11 cellular contexts compared by ENCODE assay signal in the genomic region with DNA sequence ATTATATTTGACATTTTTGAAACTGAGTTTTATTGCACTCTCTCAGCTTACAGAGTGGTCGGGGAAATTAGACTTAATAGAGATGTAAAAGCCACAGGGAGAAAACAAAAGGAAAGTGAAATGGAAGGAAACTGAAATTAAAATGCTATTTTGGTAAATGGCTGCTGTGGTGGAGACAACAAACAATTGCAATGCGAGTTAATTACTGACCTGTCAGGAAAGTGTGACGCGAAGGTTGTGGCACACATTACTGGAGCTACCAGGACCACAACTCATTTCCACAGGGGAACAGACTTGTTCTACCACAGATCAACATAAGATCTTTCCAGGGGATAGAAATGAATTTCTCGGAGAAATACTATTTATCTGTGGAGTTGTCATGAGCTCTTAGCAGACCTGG. TPM values are rescaled to one million over a fixed set of nuclear protein-coding genes. Genes with fewer than 3 reads are reported as not detected.
A peak's percentile ranks its signal among the peaks of the same experiment; 100 is the strongest.
DNase-seq lines count a peak whose midpoint lies in the region; ATAC-seq, FAIRE-seq and TF ChIP-seq lines count a peak whose summit lies in the region.
"Had no signal": no experiment of that assay in that cellular context is flagged by ENCODE, and none has a peak within 500 bp of the region (broad histone marks: within the 10 kb centered on the region; RNA-seq: fewer than 3 reads in every experiment).

No MANE protein-coding gene starts in this region.

- peaks cover 0 to 68% (median 0%) of the 10 kb centered on the region in 9 donors for H3K4me1 ChIP-seq in heart right ventricle
- H3K4me1 ChIP-seq: parathyroid adenoma had no signal

- no peaks in the 10 kb centered on the region for H3K27me3 ChIP-seq in heart right ventricle

- WGBS in heart right ventricle, 2 donors = 81 to 82% methylated on average over 5 of the region's 5 CpGs

- peak; percentile 96 for FAIRE-seq in GM19239 (lab: Jason Lieb, UNC)

- H3K36me3 ChIP-seq in heart right ventricle = no peaks in the 10 kb centered on the region

- H3K4me3 Mint-ChIP-seq in activated T-helper 2 cell treated with anti-CD3 and anti-CD28 coated beads, Interferon-gamma antibody, Interleukin-2, Interleukin-4, amounts not matched to agents 10 μg/mL and 5 μg/mL and 100 μg/mL, durations not matched to agents 14 hours and 24 hours and 36 hours (ENCODE audit: low read depth) = no peak overlapping the region

- H3K4me3 ChIP-seq in GM12865 (ENCODE audit: low read depth, low read length) (no peak overlapping the region), heart right ventricle (no peak overlapping the region)

- no peaks in the 10 kb centered on the region for H3K27me3 Mint-ChIP-seq in activated T-helper 2 cell treated with anti-CD3 and anti-CD28 coated beads, Interferon-gamma antibody, Interleukin-2, Interleukin-4, amounts not matched to agents 10 μg/mL and 5 μg/mL and 100 μg/mL, durations not matched to agents 14 hours and 24 hours and 36 hours (ENCODE audit: low read depth)

- DNase-seq in GM12865 (ENCODE audit: low read depth) (peak; percentile 22), GM19239 (ENCODE audit: insufficient read length, low spot score) (no peak), HT-29 (ENCODE audit: low spot score) (no peak), heart right ventricle (no peak)
- DNase-seq in activated T-helper 2 cell treated with anti-CD3 and anti-CD28 coated beads, Interferon-gamma antibody, Interleukin-2, Interleukin-4, amounts not matched to agents 10 μg/mL and 5 μg/mL and 100 μg/mL, durations not matched to agents 14 hours and 24 hours and 36 hours (ENCODE audit: low spot score) = no peak
- no peak for DNase-seq in stimulated activated CD4-positive, alpha-beta T cell treated with anti-CD3 and anti-CD28 coated beads, Interleukin-1b, Interleukin-23, amount 100 ng/mL, for 48 hours
- DNase-seq: DMS 273 treated with DMSO at 0.1 percent for 48 hours, Right ventricle myocardium superior had no signal

- H3K4me1 Mint-ChIP-seq in activated T-helper 2 cell treated with anti-CD3 and anti-CD28 coated beads, Interferon-gamma antibody, Interleukin-2, Interleukin-4, amounts not matched to agents 10 μg/mL and 5 μg/mL and 100 μg/mL, durations not matched to agents 14 hours and 24 hours and 36 hours (ENCODE audit: low read depth) = peaks cover 72% of the 10 kb centered on the region

- intact Hi-C loops in activated T-helper 2 cell treated with anti-CD3 and anti-CD28 coated beads, Interferon-gamma antibody, Interleukin-2, Interleukin-4, amounts not matched to agents 10 μg/mL and 5 μg/mL and 100 μg/mL, durations not matched to agents 14 hours and 24 hours and 36 hours (cut with micrococcal nuclease) = loop anchor here (1.0 kb wide), 1 partner anchor 7 kb away; no protein-coding TSS in a partner anchor
- intact Hi-C loops in heart right ventricle (cut with DNase I) = no loop called here

- no peaks in the 10 kb centered on the region for H3K9me3 ChIP-seq in heart right ventricle

- peak overlapping the region in 1 of 10 donors; percentile 17 for H3K27ac ChIP-seq in heart right ventricle
- H3K27ac ChIP-seq: parathyroid adenoma had no signal

- ATAC-seq in HG03060 (IDR thresholded peaks at IDR 0.05; ENCODE audit: low read depth, unreplicated experiment) = peak; percentile 49
- ATAC-seq in activated CD4-positive, CD25-positive, alpha-beta regulatory T cell treated with anti-CD3 and anti-CD28 coated beads, Interleukin-2, amount 50 U/mL, for 24 hours = no peak
- no peak for ATAC-seq in heart right ventricle

- H3K36me3 Mint-ChIP-seq in activated T-helper 2 cell treated with anti-CD3 and anti-CD28 coated beads, Interferon-gamma antibody, Interleukin-2, Interleukin-4, amounts not matched to agents 10 μg/mL and 5 μg/mL and 100 μg/mL, durations not matched to agents 14 hours and 24 hours and 36 hours (ENCODE audit: low read depth) = peaks cover 49% of the 10 kb centered on the region

- TF ChIP-seq CTCF in GM12865 (IDR thresholded peaks at IDR 0.05; ENCODE audit: insufficient read depth, low read depth, low read length, missing control alignments) (no peak), heart right ventricle (IDR thresholded peaks at IDR 0.05) (no peak)

- no peaks in the 10 kb centered on the region for H3K9me3 Mint-ChIP-seq in activated T-helper 2 cell treated with anti-CD3 and anti-CD28 coated beads, Interferon-gamma antibody, Interleukin-2, Interleukin-4, amounts not matched to agents 10 μg/mL and 5 μg/mL and 100 μg/mL, durations not matched to agents 14 hours and 24 hours and 36 hours

- peak overlapping the region; percentile 56 for H3K27ac Mint-ChIP-seq in activated T-helper 2 cell treated with anti-CD3 and anti-CD28 coated beads, Interferon-gamma antibody, Interleukin-2, Interleukin-4, amounts not matched to agents 10 μg/mL and 5 μg/mL and 100 μg/mL, durations not matched to agents 14 hours and 24 hours and 36 hours

RNA-seq across cellular contexts. Expression of a gene that starts 19.5 kb away (rescaled TPM):
- 54.1 and 58.3 TPM in 2 replicates for total RNA-seq in activated T-helper 2 cell treated with anti-CD3 and anti-CD28 coated beads, Interferon-gamma antibody, Interleukin-2, Interleukin-4, amounts not matched to agents 10 μg/mL and 5 μg/mL and 100 μg/mL, durations not matched to agents 14 hours and 24 hours and 36 hours
- not detected in 2 replicates for total RNA-seq in HT-29 (2014; rRNA removed; shearing (Covaris generic))
- 1 to 10 TPM; 1.3 to 7.1 (median 2.8) TPM for total RNA-seq in heart right ventricle
- 1 to 10 TPM; 2.0 to 7.7 TPM for polyA plus RNA-seq in heart right ventricle
